Comparison of ENCODE assay signal across 2 cellular contexts in genomic region chr2:190149942-190150341, GRCh38.
TF ChIP-seq lines count a peak whose summit lies in the region.

No MANE protein-coding gene starts in this region.

TF ChIP-seq in GM23338, 12 proteins besides CTCF, POLR2A, EP300 and RAD21 (continued from another document):
- no peak for TF ChIP-seq ZNF462 (CRISPR knock-in tag; IDR thresholded peaks at IDR 0.05)
- no peak for TF ChIP-seq EZH2phosphoT487 (IDR thresholded peaks at IDR 0.05; ENCODE audit: unreplicated experiment)
- no peak for TF ChIP-seq REST (IDR thresholded peaks at IDR 0.05; ENCODE audit: unreplicated experiment)
- no peak for TF ChIP-seq ZNF331 (CRISPR knock-in tag; IDR thresholded peaks at IDR 0.05; ENCODE audit: low read depth)
- no peak for TF ChIP-seq EZH2 (IDR thresholded peaks at IDR 0.05; ENCODE audit: low read depth, unreplicated experiment)
- TF ChIP-seq CREB1 (CRISPR knock-in tag; IDR thresholded peaks at IDR 0.05; ENCODE audit: low read depth): no peak
- TF ChIP-seq ETS1 (IDR thresholded peaks at IDR 0.05): no peak
- no peak for TF ChIP-seq STAT1 (IDR thresholded peaks at IDR 0.05; ENCODE audit: unreplicated experiment)
- TF ChIP-seq POLR2AphosphoS5 (IDR thresholded peaks at IDR 0.05; ENCODE audit: low read depth): no peak
- TF ChIP-seq JUNB (IDR thresholded peaks at IDR 0.05; ENCODE audit: unreplicated experiment): no peak

TF ChIP-seq in H1, 55 proteins besides CTCF, POLR2A, EP300 and RAD21 (continued from another document):
- TF ChIP-seq HDAC2 (IDR thresholded peaks at IDR 0.05; ENCODE audit: borderline replicate concordance in 1 of 2, low read depth in 2 of 2, low read length in 2 of 2): no peak
- no peak for TF ChIP-seq JUN (IDR thresholded peaks at IDR 0.05; ENCODE audit: low read depth, low read length)
- TF ChIP-seq POU5F1 (IDR thresholded peaks at IDR 0.05; ENCODE audit: low read depth, low read length): no peak
TF ChIP-seq in H1: peak in this region for 0.
